22 cellular contexts compared by ENCODE assay signal in the genomic region with DNA sequence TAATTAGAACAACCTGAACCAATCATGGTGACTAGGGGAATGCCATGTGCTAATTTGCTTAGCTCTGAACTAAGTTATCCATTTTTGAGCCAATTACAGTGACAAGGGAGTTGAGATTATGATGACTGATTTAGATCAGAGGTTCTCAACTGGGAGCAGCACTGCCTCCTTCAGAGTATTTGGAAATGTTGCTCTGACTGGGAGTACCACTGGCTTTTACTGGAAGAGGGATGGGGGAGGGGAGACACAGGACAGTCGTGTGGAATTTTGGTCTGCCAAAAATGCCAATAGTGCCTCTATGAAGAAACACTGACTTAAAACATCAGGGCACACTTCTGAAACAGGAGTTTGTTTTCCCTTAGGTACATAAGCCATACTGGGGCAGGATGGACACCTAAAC. TPM values are rescaled to one million over a fixed set of nuclear protein-coding genes. Genes with fewer than 3 reads are reported as not detected.
DNase-seq lines count a peak whose midpoint lies in the region; ATAC-seq, FAIRE-seq and TF ChIP-seq lines count a peak whose summit lies in the region.
"Had no signal": no experiment of that assay in that cellular context is flagged by ENCODE, and none has a peak within 500 bp of the region (broad histone marks: within the 10 kb centered on the region; RNA-seq: fewer than 3 reads in every experiment).

No MANE protein-coding gene starts in this region.

- WGBS in HepG2 (ENCODE audit: low lambda C conversion rate) = 22% methylated on average over 1 of the region's 1 CpG
- WGBS in right lobe of liver (ENCODE audit: insufficient coverage, low coverage, low lambda C conversion rate, missing lambda C conversion rate) = 29% methylated on average over 1 of the region's 1 CpG

- in situ Hi-C loops in HepG2 (cut with HindIII; ENCODE audit: extremely low pct_ligation_motif_present, low pct_unique_long_range_greater_than_20kb) = no loop called here

- ATAC-seq in HepG2 = no peak
- no peak for ATAC-seq in right lobe of liver
- ATAC-seq: CD8-positive, alpha-beta T cell; GM12878; HCT116 had no signal

- no peak overlapping the region for H3K27ac ChIP-seq in HepG2 (ENCODE audit: extremely low read length, insufficient read depth, low read length)
- no peak overlapping the region for H3K27ac ChIP-seq in right lobe of liver
- no peak overlapping the region for H3K27ac ChIP-seq in Peyer's patch
- H3K27ac ChIP-seq in breast epithelium = no peak overlapping the region
- H3K27ac ChIP-seq: GM23248, KMS-11, PC-9 had no signal

- TF ChIP-seq POLR2A in HepG2 (IDR thresholded peaks at IDR 0.05; ENCODE audit: insufficient read depth in 1 of 2, low read depth in 2 of 2, low read length in 2 of 2) (no peak), right lobe of liver (IDR thresholded peaks at IDR 0.05) (no peak), Peyer's patch (IDR thresholded peaks at IDR 0.05) (no peak), breast epithelium (IDR thresholded peaks at IDR 0.05) (no peak)

- CTCF ChIA-PET in HepG2 (lab: Yijun Ruan, JAX; ENCODE audit: low intra/inter-chr PET ratio, low total read pairs) = no interaction called here

- H3K36me3 ChIP-seq in HepG2 (replicated peaks in 1 of 2; ENCODE audit: control insufficient read depth in 1 of 2, insufficient read depth in 2 of 2, low read length in 2 of 2) (no peaks in the 10 kb centered on the region), right lobe of liver (no peaks in the 10 kb centered on the region), Peyer's patch (no peaks in the 10 kb centered on the region), breast epithelium (no peaks in the 10 kb centered on the region)

- no peak overlapping the region for H3K4me2 ChIP-seq in HepG2 (ENCODE audit: low read depth, low read length)
- H3K4me2 ChIP-seq: KMS-11, PC-9 had no signal

- H3K4me3 ChIP-seq in HepG2 (replicated peaks in 1 of 3; ENCODE audit: insufficient read depth in 1 of 3, low read depth in 2 of 3, low read length in 3 of 3) = no peak overlapping the region
- no peak overlapping the region for H3K4me3 ChIP-seq in right lobe of liver
- H3K4me3 ChIP-seq in cardiac fibroblast (replicated peaks in 1 of 2; ENCODE audit: low read depth in 2 of 2, low read length in 2 of 2) = no peak overlapping the region
- H3K4me3 ChIP-seq in fibroblast of mammary gland (ENCODE audit: control insufficient read depth, low read depth, low read length) = no peak overlapping the region
- no peak overlapping the region for H3K4me3 ChIP-seq in Peyer's patch
- H3K4me3 ChIP-seq in breast epithelium = no peak overlapping the region
- H3K4me3 ChIP-seq: GM12878, GM23248, PC-9 had no signal

- H3K9ac ChIP-seq in HepG2 (ENCODE audit: insufficient read depth, low read depth, low read length) = no peak overlapping the region
- H3K9ac ChIP-seq: GM23248, KMS-11 had no signal

- no peak for TF ChIP-seq RAD21 in HepG2 (CRISPR knock-in tag; IDR thresholded peaks at IDR 0.05)

- DNase-seq in HepG2 (ENCODE audit: low spot score) (no peak), right lobe of liver (no peak), cardiac fibroblast (ENCODE audit: low read depth in 2 of 2) (peak; percentile 9 to 22), fibroblast of mammary gland (ENCODE audit: low read depth) (peak; percentile 19), Peyer's patch (no peak), NOMO-1 treated with dmso at 0.1 percent for 144 hours (lab: John Stamatoyannopoulos, UW; ENCODE audit: unreplicated experiment) (no peak), breast epithelium (ENCODE audit: low spot score in 2 of 2) (no peak)
- DNase-seq: 8988T; AML-193; C1 segment of cervical spinal cord; CD8-positive, alpha-beta T cell; DND-41; GM23248; NCI-H1105; NCI-H1694; NCI-H2081; NCI-H2171; NCI-H524 treated with DMSO at 0.1 percent for 48 hours; PC-9 had no signal

- no peaks in the 10 kb centered on the region for H4K20me1 ChIP-seq in HepG2 (ENCODE audit: insufficient read depth, low read length)

- TF ChIP-seq EP300 in HepG2 (IDR thresholded peaks at IDR 0.05; ENCODE audit: low read depth in 2 of 2, low read length in 2 of 2) = no peak
- TF ChIP-seq EP300 in HepG2 (CRISPR knock-in tag; IDR thresholded peaks at IDR 0.05; ENCODE audit: borderline replicate concordance) = no peak

- intact Hi-C loops in HepG2 (cut with micrococcal nuclease; ENCODE audit: unreplicated experiment) = no loop called here
- intact Hi-C loops in right lobe of liver (cut with DNase I) = no loop called here
- intact Hi-C loops in breast epithelium (cut with DNase I; ENCODE audit: low total_unique reads) = no loop called here

- no TSS peak for BruUV-seq in HepG2 (replicated peaks; lab: Mats Ljungman, UMichigan)

- POLR2A ChIA-PET in HepG2 (lab: Yijun Ruan, JAX) = no interaction called here

- no peak for FAIRE-seq in HepG2 (lab: Jason Lieb, UNC)
- FAIRE-seq: GM12878 had no signal

- H3K9me3 ChIP-seq in HepG2 (ENCODE audit: low read length) = no peaks in the 10 kb centered on the region
- no peaks in the 10 kb centered on the region for H3K9me3 ChIP-seq in right lobe of liver
- no peaks in the 10 kb centered on the region for H3K9me3 ChIP-seq in Peyer's patch
- no peaks in the 10 kb centered on the region for H3K9me3 ChIP-seq in breast epithelium

- no peak overlapping the region for H2AFZ ChIP-seq in HepG2 (ENCODE audit: low read length)
- H2AFZ ChIP-seq: GM23248, PC-9 had no signal

- H3K4me1 ChIP-seq in HepG2 (ENCODE audit: insufficient read depth, low read length) (peaks cover 22% of the 10 kb centered on the region), right lobe of liver (no peaks in the 10 kb centered on the region), Peyer's patch (no peaks in the 10 kb centered on the region), breast epithelium (no peaks in the 10 kb centered on the region)

- no peaks in the 10 kb centered on the region for H3K79me2 ChIP-seq in HepG2 (ENCODE audit: insufficient read depth, low read length)

- TF ChIP-seq CTCF in HepG2 (CRISPR knock-in tag; IDR thresholded peaks at IDR 0.05) = no peak
- TF ChIP-seq CTCF in right lobe of liver (IDR thresholded peaks at IDR 0.05) = no peak
- TF ChIP-seq CTCF in cardiac fibroblast (IDR thresholded peaks at IDR 0.05; ENCODE audit: low read depth, low read length) = no peak
- no peak for TF ChIP-seq CTCF in fibroblast of mammary gland (conservative IDR thresholded peaks at IDR 0.05; ENCODE audit: control insufficient read depth, insufficient read depth, low read depth, low read length)
- TF ChIP-seq CTCF in Peyer's patch (IDR thresholded peaks at IDR 0.05) = no peak
- no peak for TF ChIP-seq CTCF in breast epithelium (IDR thresholded peaks at IDR 0.05)

- H3K27me3 ChIP-seq in HepG2 (ENCODE audit: control insufficient read depth in 1 of 2, insufficient read depth in 2 of 2, low read length in 2 of 2) (peaks cover 2 to 12% of the 10 kb centered on the region in 2 experiments; a peak in 1 of 5 replicates), right lobe of liver (no peaks in the 10 kb centered on the region), Peyer's patch (no peaks in the 10 kb centered on the region), breast epithelium (no peaks in the 10 kb centered on the region)

TF ChIP-seq in HepG2, 621 proteins besides CTCF, POLR2A, EP300 and RAD21:
- TF ChIP-seq, protein P1, sequence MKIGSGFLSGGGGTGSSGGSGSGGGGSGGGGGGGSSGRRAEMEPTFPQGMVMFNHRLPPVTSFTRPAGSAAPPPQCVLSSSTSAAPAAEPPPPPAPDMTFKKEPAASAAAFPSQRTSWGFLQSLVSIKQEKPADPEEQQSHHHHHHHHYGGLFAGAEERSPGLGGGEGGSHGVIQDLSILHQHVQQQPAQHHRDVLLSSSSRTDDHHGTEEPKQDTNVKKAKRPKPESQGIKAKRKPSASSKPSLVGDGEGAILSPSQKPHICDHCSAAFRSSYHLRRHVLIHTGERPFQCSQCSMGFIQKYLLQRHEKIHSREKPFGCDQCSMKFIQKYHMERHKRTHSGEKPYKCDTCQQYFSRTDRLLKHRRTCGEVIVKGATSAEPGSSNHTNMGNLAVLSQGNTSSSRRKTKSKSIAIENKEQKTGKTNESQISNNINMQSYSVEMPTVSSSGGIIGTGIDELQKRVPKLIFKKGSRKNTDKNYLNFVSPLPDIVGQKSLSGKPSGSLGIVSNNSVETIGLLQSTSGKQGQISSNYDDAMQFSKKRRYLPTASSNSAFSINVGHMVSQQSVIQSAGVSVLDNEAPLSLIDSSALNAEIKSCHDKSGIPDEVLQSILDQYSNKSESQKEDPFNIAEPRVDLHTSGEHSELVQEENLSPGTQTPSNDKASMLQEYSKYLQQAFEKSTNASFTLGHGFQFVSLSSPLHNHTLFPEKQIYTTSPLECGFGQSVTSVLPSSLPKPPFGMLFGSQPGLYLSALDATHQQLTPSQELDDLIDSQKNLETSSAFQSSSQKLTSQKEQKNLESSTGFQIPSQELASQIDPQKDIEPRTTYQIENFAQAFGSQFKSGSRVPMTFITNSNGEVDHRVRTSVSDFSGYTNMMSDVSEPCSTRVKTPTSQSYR (CRISPR knock-in tag; IDR thresholded peaks at IDR 0.05; ENCODE audit: borderline replicate concordance) = peak; percentile 9; the same call in 1 of the 2 replicates
- no peak for TF ChIP-seq HHEX (CRISPR knock-in tag; IDR thresholded peaks at IDR 0.05)

RNA-seq across cellular contexts. Expression of a gene that starts 48.1 kb away (rescaled TPM):
- total RNA-seq in HepG2 (2016; rRNA removed; fragmentation: Illumina TruSeq; extraction: Trizol) (64.7 and 75.4 TPM in 2 replicates), right lobe of liver (10 to 100 TPM; 11.6 to 12.5 (median 12.2) TPM), Peyer's patch (10 to 100 TPM; 16.6 to 24.8 (median 20.9) TPM), breast epithelium (10 to 100 TPM; 26.9 to 39.8 (median 36.7) TPM)
- total RNA-seq in HepG2 (2016; cell fraction: cytosol; rRNA removed; fragmentation: Illumina TruSeq; extraction: Trizol; ENCODE audit: low read depth) = 23.8 and 25.8 TPM in 2 replicates
- total RNA-seq in HepG2 (2016; cell fraction: insoluble cytoplasmic fraction; rRNA removed; fragmentation: Illumina TruSeq; extraction: Trizol) = 63.0 and 68.2 TPM in 2 replicates
- 73.0 and 83.1 TPM in 2 replicates for total RNA-seq in HepG2 (2016; cell fraction: membrane; rRNA removed; fragmentation: Illumina TruSeq; extraction: Trizol)
- 56.5 and 65.0 TPM in 2 replicates for total RNA-seq in HepG2 (2016; cell fraction: nucleus; rRNA removed; fragmentation: Illumina TruSeq; extraction: Trizol)
- polyA plus RNA-seq in HepG2 (2011; rRNA removed) = 66.7 and 77.5 TPM in 2 replicates
- polyA plus RNA-seq in HepG2 (2011; cell fraction: cytosol; rRNA removed) = 24.3 and 39.3 TPM in 2 replicates
- 45.4 and 50.4 TPM in 2 replicates for polyA plus RNA-seq in HepG2 (2011; cell fraction: nucleus; rRNA removed)
- 75.2 and 93.6 TPM in 2 replicates for polyA plus RNA-seq in HepG2 (2012)
- polyA plus RNA-seq in HepG2 (2016; cell fraction: cytosol; fragmentation: Illumina TruSeq; extraction: Trizol; ENCODE audit: low read depth) = 9.0 and 9.6 TPM in 2 replicates
- polyA plus RNA-seq in HepG2 (2016; cell fraction: insoluble cytoplasmic fraction; fragmentation: Illumina TruSeq; extraction: Trizol; ENCODE audit: low read depth) = 54.6 and 54.7 TPM in 2 replicates
- 35.4 and 35.8 TPM in 2 replicates for polyA plus RNA-seq in HepG2 (2016; cell fraction: membrane; fragmentation: Illumina TruSeq; extraction: Trizol; ENCODE audit: low read depth)
- 77.5 and 83.9 TPM in 2 replicates for polyA plus RNA-seq in HepG2 (2016; cell fraction: nucleus; fragmentation: Illumina TruSeq; extraction: Trizol; ENCODE audit: insufficient read depth, low read depth)
- polyA minus RNA-seq in HepG2 (2011; rRNA and poly(A)+ RNA removed; ENCODE audit: low replicate concordance) = 7.4 and 30.0 TPM in 2 replicates
- polyA minus RNA-seq in HepG2 (2011; cell fraction: cytosol; rRNA and poly(A)+ RNA removed) = 58.1 and 59.1 TPM in 2 replicates
- 143 and 153 TPM in 2 replicates for polyA minus RNA-seq in HepG2 (2011; cell fraction: nucleus; rRNA and poly(A)+ RNA removed)

Comparison
In these comparisons a context has a peak if more than half of its experiments do, and no peak if none do; other contexts are left out.
1. DNase-seq: peak in cardiac fibroblast (2 of 2) and fibroblast of mammary gland (single experiment); none in HepG2 (single experiment), right lobe of liver (0 of 3), Peyer's patch (0 of 3), NOMO-1 treated with dmso at 0.1 percent for 144 hours (single experiment) and breast epithelium (0 of 2).